In genomic region chr18:12657849-12658829, GRCh38 we compare ENCODE assay signal across 8 cellular contexts. TPM values are rescaled to one million over a fixed set of nuclear protein-coding genes. Genes with fewer than 3 reads are reported as not detected.
DNase-seq lines count a peak whose midpoint lies in the region; ATAC-seq, FAIRE-seq and TF ChIP-seq lines count a peak whose summit lies in the region.

TSS of gene SPIRE1 (minus strand) at chr18:12658107. CDS start at chr18:12657866, 241 bp downstream.

- H3K27me3 ChIP-seq in bronchial epithelial cell (ENCODE audit: control insufficient read depth, insufficient read depth, low read length) = no peaks in the 10 kb centered on the region

- TF ChIP-seq CTCF in bronchial epithelial cell (IDR thresholded peaks at IDR 0.05; ENCODE audit: insufficient read depth, low read length, severe bottlenecking) = no peak

- in situ Hi-C loops in KBM-7 (cut with MboI; ENCODE audit: low pct_unique_long_range_greater_than_20kb, low sequenced_read_pairs) = loop anchor here (25.0 kb wide), 2 partner anchors 121 to 271 kb away; partner anchors contain the start of gene AFG3L2

- H3K36me3 ChIP-seq in bronchial epithelial cell (ENCODE audit: control insufficient read depth, insufficient read depth, low read length) = no peaks in the 10 kb centered on the region

- no peak for FAIRE-seq in bronchial epithelial cell (lab: Jason Lieb, UNC)

- H3K4me3 ChIP-seq in bronchial epithelial cell (ENCODE audit: low read depth, low read length) (peak within 1 kb of the TSS; percentile 88), skeletal muscle cell (ENCODE audit: low read depth, low read length) (peak within 1 kb of the TSS; percentile 67)

- peak; percentile 75 for DNase-seq in EL
- DNase-seq in KBM-7 = peak; percentile 62
- peak; percentile 30 for DNase-seq in T1000 (lab: John Stamatoyannopoulos, UW)
- peak; percentile 31 for DNase-seq in bronchial epithelial cell (ENCODE audit: low read depth)
- peak; percentile 70 for DNase-seq in iPS-NIHi7 (ENCODE audit: extremely low spot score)
- DNase-seq in skeletal muscle cell (ENCODE audit: low read depth) = no peak

- ATAC-seq in GM21576 (IDR thresholded peaks at IDR 0.05; ENCODE audit: unreplicated experiment) = peak; percentile 65
- ATAC-seq in HG02973 (IDR thresholded peaks at IDR 0.05; ENCODE audit: unreplicated experiment) = no peak

RNA-seq across cellular contexts. Expression of gene SPIRE1, which starts in this region (rescaled TPM):
- 125 and 141 TPM in 2 replicates for total RNA-seq in bronchial epithelial cell
